8 cellular contexts compared by ENCODE assay signal in the genomic region with DNA sequence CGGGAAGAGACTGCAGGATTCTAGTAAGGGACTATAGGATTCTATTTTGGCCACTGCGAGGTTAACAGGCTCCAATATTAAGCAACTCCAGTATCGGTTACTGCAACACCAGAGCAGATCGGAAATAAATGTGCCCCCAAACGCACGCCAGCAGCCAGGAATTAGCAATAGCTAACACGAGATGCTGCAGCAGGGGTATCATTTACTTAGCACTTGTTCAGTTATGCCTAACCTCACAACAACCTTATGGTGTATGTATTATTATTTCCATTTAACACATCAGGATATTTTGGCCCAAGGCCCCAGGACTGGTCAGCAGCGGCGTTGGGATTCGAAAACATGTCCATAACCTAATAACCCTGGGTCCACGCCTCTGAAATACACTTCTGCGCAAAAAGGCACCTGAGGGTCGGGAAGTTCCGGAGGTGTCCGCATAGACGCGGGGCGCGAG. TPM values are rescaled to one million over a fixed set of nuclear protein-coding genes. Genes with fewer than 3 reads are reported as not detected.
DNase-seq lines count a peak whose midpoint lies in the region; ATAC-seq lines count a peak whose summit lies in the region.

No MANE protein-coding gene starts in this region.

- ATAC-seq in GM21528 (IDR thresholded peaks at IDR 0.05; ENCODE audit: low FRiP score, unreplicated experiment) (peak; percentile 1), sciatic nerve (peak; percentile 23), HG03457 (IDR thresholded peaks at IDR 0.05; ENCODE audit: unreplicated experiment) (no peak)

- H3K4me3 Mint-ChIP-seq in activated naive CD8-positive, alpha-beta T cell treated with anti-CD3 and anti-CD28 coated beads for 36 hours: peak overlapping the region; percentile 86

- peaks cover 5% of the 10 kb centered on the region for H3K9me3 Mint-ChIP-seq in activated naive CD8-positive, alpha-beta T cell treated with anti-CD3 and anti-CD28 coated beads for 36 hours

- intact Hi-C loops in sciatic nerve (cut with DNase I): no loop called here

- peaks cover 21% of the 10 kb centered on the region for H3K36me3 Mint-ChIP-seq in activated naive CD8-positive, alpha-beta T cell treated with anti-CD3 and anti-CD28 coated beads for 36 hours

- peaks cover 12% of the 10 kb centered on the region for H3K4me1 Mint-ChIP-seq in activated naive CD8-positive, alpha-beta T cell treated with anti-CD3 and anti-CD28 coated beads for 36 hours

- DNase-seq in D341Med (ENCODE audit: low spot score) (peak; percentile 37), NAMALWA (ENCODE audit: low spot score) (peak; percentile 47), hepatic stellate cell (ENCODE audit: low spot score) (peak; percentile 29), sciatic nerve (ENCODE audit: low spot score) (no peak)
- DNase-seq in activated naive CD8-positive, alpha-beta T cell treated with anti-CD3 and anti-CD28 coated beads for 36 hours: peak; percentile 20
- DNase-seq in stimulated activated naive CD4-positive, alpha-beta T cell (lab: John Stamatoyannopoulos, UW): no peak

- peak overlapping the region; percentile 74 for H3K27ac Mint-ChIP-seq in activated naive CD8-positive, alpha-beta T cell treated with anti-CD3 and anti-CD28 coated beads for 36 hours

- no peaks in the 10 kb centered on the region for H3K27me3 Mint-ChIP-seq in activated naive CD8-positive, alpha-beta T cell treated with anti-CD3 and anti-CD28 coated beads for 36 hours

RNA-seq across cellular contexts. Expression of gene PIK3CB, which starts 0.8 kb away (rescaled TPM):
- 10 to 100 TPM; 17.4 to 20.5 TPM for total RNA-seq in activated naive CD8-positive, alpha-beta T cell treated with anti-CD3 and anti-CD28 coated beads for 36 hours
- total RNA-seq in sciatic nerve: 28.8 TPM

Comparison
In these comparisons a context has a peak if more than half of its experiments do, and no peak if none do; other contexts are left out.
1. DNase-seq: peak in D341Med (single experiment), NAMALWA (single experiment), activated naive CD8-positive, alpha-beta T cell treated with anti-CD3 and anti-CD28 coated beads for 36 hours (single experiment) and hepatic stellate cell (single experiment); none in sciatic nerve (single experiment) and stimulated activated naive CD4-positive, alpha-beta T cell (0 of 6).